Comparison of ENCODE assay signal across 21 cellular contexts in the genomic region with DNA sequence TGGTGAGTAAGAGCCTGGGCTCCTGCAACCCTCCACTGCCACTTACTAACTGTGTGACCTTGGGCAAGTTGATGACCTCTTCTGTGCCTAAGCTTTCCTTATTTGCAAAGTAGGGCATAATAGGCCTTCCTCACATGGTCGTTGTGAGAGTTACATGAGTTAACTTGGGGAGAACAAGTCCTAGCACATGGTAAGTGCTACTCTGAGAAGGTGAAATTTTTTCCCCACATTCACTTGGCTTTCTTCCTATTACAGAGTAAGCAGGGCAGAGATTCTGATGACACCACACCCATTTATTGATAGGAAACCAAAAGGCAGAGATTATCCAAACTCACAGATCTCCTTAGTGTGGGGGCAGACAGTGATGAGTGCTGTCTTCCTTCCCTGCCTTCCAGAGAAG. TPM values are rescaled to one million over a fixed set of nuclear protein-coding genes. Genes with fewer than 3 reads are reported as not detected.
A peak's percentile ranks its signal among the peaks of the same experiment; 100 is the strongest.
DNase-seq lines count a peak whose midpoint lies in the region; ATAC-seq, FAIRE-seq and TF ChIP-seq lines count a peak whose summit lies in the region.
"Had no signal": no experiment of that assay in that cellular context is flagged by ENCODE, and none has a peak within 500 bp of the region (broad histone marks: within the 10 kb centered on the region; RNA-seq: fewer than 3 reads in every experiment).

No MANE protein-coding gene starts in this region.

- H3K4me1 Mint-ChIP-seq in activated CD4-positive, alpha-beta T cell treated with anti-CD3 and anti-CD28 coated beads, Interleukin-2, amount 10 ng/mL, durations not matched to agents 24 days and 14 days, result peaks cover 38% of the 10 kb centered on the region

- no peak for TF ChIP-seq POLR2A in GM12878 (IDR thresholded peaks at IDR 0.05; ENCODE audit: low read depth, low read length)

- H3K27ac ChIP-seq in GM12878 (ENCODE audit: control insufficient read depth, insufficient read depth), result no peak overlapping the region
- H3K27ac ChIP-seq in neural cell (ENCODE audit: low read length), result no peak overlapping the region
- H3K27ac ChIP-seq: adrenal gland, GM23248, pancreas, right atrium auricular region, RWPE1 had no signal

- H3F3A ChIP-seq in neural cell (ENCODE audit: insufficient read depth, low read length, poor library complexity, severe bottlenecking), result no peaks in the 10 kb centered on the region

- TF ChIP-seq EP300 in GM12878 (IDR thresholded peaks at IDR 0.05; ENCODE audit: borderline replicate concordance in 1 of 2, control insufficient read depth in 1 of 2, low read depth in 2 of 2, low read length in 2 of 2), result no peak
- TF ChIP-seq EP300 in neural cell (conservative IDR thresholded peaks at IDR 0.05; ENCODE audit: poor library complexity, severe bottlenecking), result no peak

- 0% methylated on average over 1 of the region's 1 CpG for WGBS in GM12878 (ENCODE audit: insufficient coverage, insufficient replicate concordance, low lambda C conversion rate, missing lambda C conversion rate)

- SMC1A ChIA-PET in GM12878 (lab: Charles Lee; ENCODE audit: uncharacterized antibody, unreplicated experiment), result interaction anchor here (1.0 to 4.7 kb wide), 5 partner anchors 15 to 66 kb away, joined by 3 to 53 read pairs (median 11); a partner anchor contains a TSS

- H3K9me3 Mint-ChIP-seq in activated CD4-positive, alpha-beta T cell treated with anti-CD3 and anti-CD28 coated beads, Interleukin-2, amount 10 ng/mL, durations not matched to agents 24 days and 14 days, result no peaks in the 10 kb centered on the region
- H3K9me3 Mint-ChIP-seq: endodermal cell had no signal

- H3K36me3 Mint-ChIP-seq in activated CD4-positive, alpha-beta T cell treated with anti-CD3 and anti-CD28 coated beads, Interleukin-2, amount 10 ng/mL, durations not matched to agents 24 days and 14 days (ENCODE audit: low read depth), result peaks cover 3% of the 10 kb centered on the region

- POLR2A ChIA-PET in GM12878 (lab: Charles Lee), result interaction anchor here (0.6 to 2.0 kb wide), 3 partner anchors 8 to 60 kb away, joined by 6 read pairs; a partner anchor contains a TSS

- no peak overlapping the region for H3K27ac Mint-ChIP-seq in activated CD4-positive, alpha-beta T cell treated with anti-CD3 and anti-CD28 coated beads, Interleukin-2, amount 10 ng/mL, durations not matched to agents 24 days and 14 days
- H3K27ac Mint-ChIP-seq: endodermal cell had no signal

- peaks cover 34% of the 10 kb centered on the region for H3K4me1 ChIP-seq in GM12878 (ENCODE audit: control insufficient read depth, insufficient read depth, low read length)

- H2AFZ ChIP-seq in GM12878 (ENCODE audit: control insufficient read depth, low read depth, low read length), result no peak overlapping the region
- no peak overlapping the region for H2AFZ ChIP-seq in neural cell (ENCODE audit: low read depth, low read length)
- H2AFZ ChIP-seq: GM23248 had no signal

- in situ Hi-C loops in GM12878 (cut with MboI), result no loop called here

- ATAC-seq in GM12878 (no peak), HG03095 (IDR thresholded peaks at IDR 0.05; ENCODE audit: unreplicated experiment) (no peak)

- intact Hi-C loops in activated CD4-positive, alpha-beta T cell treated with anti-CD3 and anti-CD28 coated beads, Interleukin-2, amount 10 ng/mL, durations not matched to agents 24 days and 14 days (cut with micrococcal nuclease), result no loop called here
- intact Hi-C loops in GM12878 (cut with micrococcal nuclease; ENCODE audit: unreplicated experiment), result no loop called here

- TF ChIP-seq RAD21 in GM12878 (IDR thresholded peaks at IDR 0.05; ENCODE audit: insufficient read depth, low read depth, low read length) (no peak), neural cell (conservative IDR thresholded peaks at IDR 0.05) (no peak)

- no TSS peak for BruUV-seq in GM12878 (replicated peaks; lab: Mats Ljungman, UMichigan)

- no peak for TF ChIP-seq CTCF in GM12878 (IDR thresholded peaks at IDR 0.05 in 2 of 3, conservative IDR thresholded peaks at IDR 0.05 in 1 of 3; ENCODE audit: control insufficient read depth in 2 of 3, extremely low read depth in 1 of 3, insufficient read depth in 1 of 3, low read depth in 3 of 3, low read length in 3 of 3)
- TF ChIP-seq CTCF in neural cell (IDR thresholded peaks at IDR 0.05; ENCODE audit: poor library complexity, severe bottlenecking), result no peak

- RAD21 ChIA-PET in GM12878 (lab: Charles Lee; ENCODE audit: unreplicated experiment), result interaction anchor here (1.5 to 4.7 kb wide), 5 partner anchors 17 to 224 kb away, joined by 4 to 78 read pairs (median 5); a partner anchor contains a TSS

- H3K9me2 ChIP-seq in neural cell (ENCODE audit: insufficient read depth, low read length), result no peaks in the 10 kb centered on the region
- H3K9me2 ChIP-seq: SK-N-SH had no signal

- H3K79me2 ChIP-seq in GM12878 (ENCODE audit: control insufficient read depth, insufficient read depth, low read length) (no peaks in the 10 kb centered on the region), neural cell (replicated peaks; ENCODE audit: insufficient read depth, low read length) (no peaks in the 10 kb centered on the region)

- no peaks in the 10 kb centered on the region for H3K36me3 ChIP-seq in GM12878 (ENCODE audit: control insufficient read depth in 2 of 2, insufficient read depth in 2 of 2, low read length in 1 of 2)
- H3K36me3 ChIP-seq in neural cell (ENCODE audit: insufficient read depth, low read length), result no peaks in the 10 kb centered on the region
- H3K36me3 ChIP-seq: adrenal gland, pancreas, right atrium auricular region had no signal

- H3K4me3 Mint-ChIP-seq in activated CD4-positive, alpha-beta T cell treated with anti-CD3 and anti-CD28 coated beads, Interleukin-2, amount 10 ng/mL, durations not matched to agents 24 days and 14 days, result no peak overlapping the region

- DNase-seq in activated CD4-positive, alpha-beta T cell treated with anti-CD3 and anti-CD28 coated beads, Interleukin-2, amount 10 ng/mL, durations not matched to agents 24 days and 14 days, result peak; percentile 55
- DNase-seq in activated CD4-positive, alpha-beta T cell treated with anti-CD3 and anti-CD28 coated beads for 4 hours, result no peak
- DNase-seq in GM18507 (ENCODE audit: extremely low spot score, insufficient read length, low read depth), result no peak
- DNase-seq in GM12878 (ENCODE audit: low read depth, low spot score), result no peak
- no peak for DNase-seq in kidney tubule cell (ENCODE audit: low spot score)
- DNase-seq in SIG-M5 (lab: John Stamatoyannopoulos, UW), result no peak
- DNase-seq: AML-193, kidney glomerular epithelial cell had no signal

- FAIRE-seq in GM18507 (lab: Jason Lieb, UNC), result peak; percentile 67
- FAIRE-seq in GM12878 (lab: Jason Lieb, UNC), result peak; percentile 18
- FAIRE-seq: colon, pancreas had no signal

- H3K27me3 Mint-ChIP-seq in activated CD4-positive, alpha-beta T cell treated with anti-CD3 and anti-CD28 coated beads, Interleukin-2, amount 10 ng/mL, durations not matched to agents 24 days and 14 days, result peaks cover 25% of the 10 kb centered on the region

- no peaks in the 10 kb centered on the region for H4K20me1 ChIP-seq in GM12878 (ENCODE audit: control insufficient read depth, insufficient read depth)
- H4K20me1 ChIP-seq in neural cell (ENCODE audit: insufficient read depth), result no peaks in the 10 kb centered on the region

- H3K27me3 ChIP-seq in GM12878 (replicated peaks in 1 of 2; ENCODE audit: control insufficient read depth in 2 of 2, insufficient read depth in 2 of 2, low read length in 1 of 2) (no peaks in the 10 kb centered on the region), neural cell (ENCODE audit: insufficient read depth, low read depth, low read length) (peaks cover 57% of the 10 kb centered on the region)
- H3K27me3 ChIP-seq: adrenal gland, pancreas had no signal

- no peak overlapping the region for H3K9ac ChIP-seq in GM12878 (ENCODE audit: control insufficient read depth, insufficient read depth, low read length)
- no peak overlapping the region for H3K9ac ChIP-seq in neural cell (ENCODE audit: low read length)
- H3K9ac ChIP-seq: GM23248, SK-N-SH had no signal

- CTCF ChIA-PET in GM12878 (lab: Yijun Ruan, JAX), result interaction anchor here (0.7 to 4.6 kb wide), 12 partner anchors 10 to 262 kb away, joined by 3 to 138 read pairs (median 7); a partner anchor contains a TSS

- H3K9me3 ChIP-seq in GM12878 (replicated peaks; ENCODE audit: control insufficient read depth, insufficient read depth, low read length) (no peaks in the 10 kb centered on the region), neural cell (ENCODE audit: low read length) (no peaks in the 10 kb centered on the region)
- H3K9me3 ChIP-seq: adrenal gland, pancreas, right atrium auricular region, SK-N-SH had no signal

- H3K4me3 ChIP-seq in GM12878 (no peak overlapping the region), neural cell (ENCODE audit: low read length) (peak overlapping the region; percentile 75)
- H3K4me3 ChIP-seq: adrenal gland, GM23248, pancreas, right atrium auricular region had no signal

- no peak overlapping the region for H3K4me2 ChIP-seq in GM12878 (ENCODE audit: control insufficient read depth, insufficient read depth)
- no peak overlapping the region for H3K4me2 ChIP-seq in neural cell (ENCODE audit: low read length)
- H3K4me2 ChIP-seq: SK-N-SH had no signal

RNA-seq across cellular contexts. Expression of a gene that starts 1.6 kb away (rescaled TPM):
- total RNA-seq in activated CD4-positive, alpha-beta T cell treated with anti-CD3 and anti-CD28 coated beads, Interleukin-2, amount 10 ng/mL, durations not matched to agents 24 days and 14 days, result 1.6 and 2.3 TPM in 2 replicates
- 1.3 and 1.7 TPM in 2 replicates for total RNA-seq in GM12878 (2013; cell fraction: nucleolus; rRNA removed)
- total RNA-seq in GM12878 (2014; rRNA removed) (0.06 TPM in 1 of 2 replicates, not detected in the other), GM12878 (2014; rRNA removed; fragmentation: Illumina TruSeq; extraction: Trizol) (0.09 TPM in 1 of 2 replicates, not detected in the other), GM12878 (2021) (0.19 and 0.26 TPM in 2 replicates)
- 0.12 TPM for polyA plus RNA-seq in GM12878 (2011; ENCODE audit: low read depth)
- polyA plus RNA-seq in GM12878 (2011; rRNA removed) (0.39 and 0.88 TPM in 2 replicates), GM12878 (2014; fragmentation: Illumina TruSeq; extraction: Trizol) (0.12 TPM in 1 of 2 replicates, not detected in the other), GM12878 (2014; fragmentation: Nextera tagmentation; extraction: Ambion mirVana) (under 1 TPM in 1 of 2 experiments, not detected in 1; 0.04 TPM), GM12878 (2014; rRNA removed) (0.10 and 0.30 TPM in 2 replicates), GM12878 (2016; fragmentation: Nextera tagmentation; extraction: Ambion mirVana) (under 1 TPM; 0.03 to 0.09 TPM), neural cell (0.56 and 0.78 TPM in 2 replicates)
- 1.2 and 1.4 TPM in 2 replicates for polyA plus RNA-seq in GM12878 (2011; cell fraction: cytosol; rRNA removed)
- polyA plus RNA-seq in GM12878 (2011; cell fraction: nucleus; rRNA removed), result 2.5 and 3.5 TPM in 2 replicates
- 0.21 and 0.28 TPM in 2 replicates for polyA plus RNA-seq in GM12878 (2012)
- polyA minus RNA-seq in GM12878 (2011; rRNA and poly(A)+ RNA removed), result 1.2 and 1.3 TPM in 2 replicates
- polyA minus RNA-seq in GM12878 (2011; cell fraction: cytosol; rRNA and poly(A)+ RNA removed), result 0.42 TPM in 1 of 2 replicates, not detected in the other
- polyA minus RNA-seq in GM12878 (2011; cell fraction: nucleus; rRNA and poly(A)+ RNA removed), result 0.73 and 1.3 TPM in 2 replicates
- polyA minus RNA-seq in neural cell, result 1.2 TPM in 2 replicates
- total RNA-seq: A172, endodermal cell, GM23248, mammary epithelial cell had no signal
- polyA plus RNA-seq: GM23248 had no signal

RNA-seq across cellular contexts. Expression of a gene that starts 5.9 kb away (rescaled TPM):
- not detected in 2 replicates for total RNA-seq in activated CD4-positive, alpha-beta T cell treated with anti-CD3 and anti-CD28 coated beads, Interleukin-2, amount 10 ng/mL, durations not matched to agents 24 days and 14 days
- total RNA-seq in GM12878 (2013; cell fraction: nucleolus; rRNA removed), result not detected in 2 replicates
- not detected in 2 replicates for total RNA-seq in GM12878 (2014; rRNA removed)
- not detected in 2 replicates for total RNA-seq in GM12878 (2014; rRNA removed; fragmentation: Illumina TruSeq; extraction: Trizol)
- 0.41 TPM in 1 of 2 replicates, not detected in the other for total RNA-seq in GM12878 (2021)
- polyA plus RNA-seq in GM12878 (2011; ENCODE audit: low read depth), result not detected
- not detected in 2 replicates for polyA plus RNA-seq in GM12878 (2011; rRNA removed)
- polyA plus RNA-seq in GM12878 (2011; cell fraction: cytosol; rRNA removed), result not detected in 2 replicates
- not detected in 2 replicates for polyA plus RNA-seq in GM12878 (2011; cell fraction: nucleus; rRNA removed)
- not detected in 2 replicates for polyA plus RNA-seq in GM12878 (2012)
- not detected in 2 replicates for polyA plus RNA-seq in GM12878 (2014; fragmentation: Illumina TruSeq; extraction: Trizol)
- polyA plus RNA-seq in GM12878 (2014; fragmentation: Nextera tagmentation; extraction: Ambion mirVana), result not detected
- not detected in 2 replicates for polyA plus RNA-seq in GM12878 (2014; rRNA removed)
- polyA plus RNA-seq in GM12878 (2016; fragmentation: Nextera tagmentation; extraction: Ambion mirVana), result not detected
- polyA minus RNA-seq in GM12878 (2011; rRNA and poly(A)+ RNA removed), result not detected in 2 replicates
- polyA minus RNA-seq in GM12878 (2011; cell fraction: cytosol; rRNA and poly(A)+ RNA removed), result not detected in 2 replicates
- polyA minus RNA-seq in GM12878 (2011; cell fraction: nucleus; rRNA and poly(A)+ RNA removed), result not detected in 2 replicates
- not detected in 2 replicates for polyA plus RNA-seq in neural cell
- polyA minus RNA-seq in neural cell, result not detected in 2 replicates
- total RNA-seq: A172, adrenal gland, endodermal cell, GM23248, mammary epithelial cell, pancreas, right atrium auricular region, ureter had no signal
- polyA plus RNA-seq: adrenal gland, GM23248, mammary epithelial cell, pancreas, SK-N-SH had no signal

RNA-seq across cellular contexts. Expression of a gene that starts 15.0 kb away (rescaled TPM):
- 14.4 and 17.5 TPM in 2 replicates for total RNA-seq in activated CD4-positive, alpha-beta T cell treated with anti-CD3 and anti-CD28 coated beads, Interleukin-2, amount 10 ng/mL, durations not matched to agents 24 days and 14 days
- 40.6 and 47.9 TPM in 2 replicates for total RNA-seq in GM12878 (2013; cell fraction: nucleolus; rRNA removed)
- total RNA-seq in GM12878 (2014; rRNA removed), result 17.2 and 17.6 TPM in 2 replicates
- 6.8 TPM in 2 replicates for total RNA-seq in GM12878 (2014; rRNA removed; fragmentation: Illumina TruSeq; extraction: Trizol)
- total RNA-seq in GM12878 (2021), result 20.6 and 21.2 TPM in 2 replicates
- 9.4 TPM for polyA plus RNA-seq in GM12878 (2011; ENCODE audit: low read depth)
- 6.1 and 12.3 TPM in 2 replicates for polyA plus RNA-seq in GM12878 (2011; rRNA removed)
- 13.2 and 23.1 TPM in 2 replicates for polyA plus RNA-seq in GM12878 (2011; cell fraction: cytosol; rRNA removed)
- 63.3 and 67.9 TPM in 2 replicates for polyA plus RNA-seq in GM12878 (2011; cell fraction: nucleus; rRNA removed)
- 16.6 and 21.5 TPM in 2 replicates for polyA plus RNA-seq in GM12878 (2012)
- 4.1 and 6.5 TPM in 2 replicates for polyA plus RNA-seq in GM12878 (2014; fragmentation: Illumina TruSeq; extraction: Trizol)
- 1 to 10 TPM in 1 of 2 experiments, under 1 TPM in 1; 0.72 to 2.2 TPM for polyA plus RNA-seq in GM12878 (2014; fragmentation: Nextera tagmentation; extraction: Ambion mirVana)
- 20.4 and 20.5 TPM in 2 replicates for polyA plus RNA-seq in GM12878 (2014; rRNA removed)
- 10 to 100 TPM; 13.5 to 15.5 TPM for polyA plus RNA-seq in GM12878 (2016; fragmentation: Nextera tagmentation; extraction: Ambion mirVana)
- 6.4 and 21.6 TPM in 2 replicates for polyA minus RNA-seq in GM12878 (2011; rRNA and poly(A)+ RNA removed)
- 10.2 and 12.4 TPM in 2 replicates for polyA minus RNA-seq in GM12878 (2011; cell fraction: cytosol; rRNA and poly(A)+ RNA removed)
- 12.3 and 16.6 TPM in 2 replicates for polyA minus RNA-seq in GM12878 (2011; cell fraction: nucleus; rRNA and poly(A)+ RNA removed)
- polyA plus RNA-seq in neural cell, result 2.5 and 3.2 TPM in 2 replicates
- polyA minus RNA-seq in neural cell, result 0.49 and 1.4 TPM in 2 replicates

RNA-seq across cellular contexts. Expression of a gene that starts 24.5 kb away (rescaled TPM):
- total RNA-seq in activated CD4-positive, alpha-beta T cell treated with anti-CD3 and anti-CD28 coated beads, Interleukin-2, amount 10 ng/mL, durations not matched to agents 24 days and 14 days, result 55.8 and 64.6 TPM in 2 replicates
- 14.4 and 17.0 TPM in 2 replicates for total RNA-seq in GM12878 (2013; cell fraction: nucleolus; rRNA removed)
- total RNA-seq in GM12878 (2014; rRNA removed) (52.9 and 60.5 TPM in 2 replicates), GM12878 (2014; rRNA removed; fragmentation: Illumina TruSeq; extraction: Trizol) (42.3 and 42.9 TPM in 2 replicates), GM12878 (2021) (67.7 and 70.7 TPM in 2 replicates)
- 30.0 TPM for polyA plus RNA-seq in GM12878 (2011; ENCODE audit: low read depth)
- polyA plus RNA-seq in GM12878 (2011; rRNA removed) (51.7 and 90.4 TPM in 2 replicates), GM12878 (2014; fragmentation: Illumina TruSeq; extraction: Trizol) (40.8 and 80.7 TPM in 2 replicates), GM12878 (2014; fragmentation: Nextera tagmentation; extraction: Ambion mirVana) (1 to 10 TPM; 1.2 to 1.7 TPM), GM12878 (2014; rRNA removed) (91.9 and 94.4 TPM in 2 replicates), GM12878 (2016; fragmentation: Nextera tagmentation; extraction: Ambion mirVana) (10 to 100 TPM; 49.9 to 51.7 TPM), neural cell (95.9 and 97.2 TPM in 2 replicates)
- polyA plus RNA-seq in GM12878 (2011; cell fraction: cytosol; rRNA removed), result 117 and 153 TPM in 2 replicates
- polyA plus RNA-seq in GM12878 (2011; cell fraction: nucleus; rRNA removed), result 54.9 and 70.0 TPM in 2 replicates
- polyA plus RNA-seq in GM12878 (2012), result 46.1 and 53.6 TPM in 2 replicates
- polyA minus RNA-seq in GM12878 (2011; rRNA and poly(A)+ RNA removed), result 35.5 and 46.5 TPM in 2 replicates
- 16.0 and 32.4 TPM in 2 replicates for polyA minus RNA-seq in GM12878 (2011; cell fraction: cytosol; rRNA and poly(A)+ RNA removed)
- polyA minus RNA-seq in GM12878 (2011; cell fraction: nucleus; rRNA and poly(A)+ RNA removed), result 7.0 and 10.0 TPM in 2 replicates
- polyA minus RNA-seq in neural cell, result 69.8 and 76.2 TPM in 2 replicates

RNA-seq across cellular contexts. Expression of a gene that starts 56.7 kb away (rescaled TPM):
- total RNA-seq in activated CD4-positive, alpha-beta T cell treated with anti-CD3 and anti-CD28 coated beads, Interleukin-2, amount 10 ng/mL, durations not matched to agents 24 days and 14 days, result not detected in 2 replicates
- not detected in 2 replicates for total RNA-seq in GM12878 (2013; cell fraction: nucleolus; rRNA removed)
- total RNA-seq in GM12878 (2014; rRNA removed) (not detected in 2 replicates), GM12878 (2014; rRNA removed; fragmentation: Illumina TruSeq; extraction: Trizol) (not detected in 2 replicates), GM12878 (2021) (not detected in 2 replicates)
- polyA plus RNA-seq in GM12878 (2011; ENCODE audit: low read depth), result 0.13 TPM
- polyA plus RNA-seq in GM12878 (2011; rRNA removed) (0.04 and 0.07 TPM in 2 replicates), GM12878 (2014; fragmentation: Illumina TruSeq; extraction: Trizol) (not detected in 2 replicates), GM12878 (2014; fragmentation: Nextera tagmentation; extraction: Ambion mirVana) (not detected), GM12878 (2014; rRNA removed) (not detected in 2 replicates), GM12878 (2016; fragmentation: Nextera tagmentation; extraction: Ambion mirVana) (under 1 TPM; 0.11 to 0.40 TPM), neural cell (not detected in 2 replicates)
- polyA plus RNA-seq in GM12878 (2011; cell fraction: cytosol; rRNA removed), result 0.07 and 0.09 TPM in 2 replicates
- polyA plus RNA-seq in GM12878 (2011; cell fraction: nucleus; rRNA removed), result 0.81 and 1.4 TPM in 2 replicates
- polyA plus RNA-seq in GM12878 (2012), result 0.26 and 0.27 TPM in 2 replicates
- polyA minus RNA-seq in GM12878 (2011; rRNA and poly(A)+ RNA removed), result not detected in 2 replicates
- not detected in 2 replicates for polyA minus RNA-seq in GM12878 (2011; cell fraction: cytosol; rRNA and poly(A)+ RNA removed)
- polyA minus RNA-seq in GM12878 (2011; cell fraction: nucleus; rRNA and poly(A)+ RNA removed), result 0.12 TPM in 1 of 2 replicates, not detected in the other
- not detected in 2 replicates for polyA minus RNA-seq in neural cell
- total RNA-seq: A172, GM23248, mammary epithelial cell, right atrium auricular region, ureter had no signal
- polyA plus RNA-seq: mammary epithelial cell had no signal
